ENCODE assay signal across 20 cellular contexts in genomic region chr5:21181726-21182125, GRCh38.
A peak's percentile ranks its signal among the peaks of the same experiment; 100 is the strongest.
DNase-seq lines count a peak whose midpoint lies in the region; ATAC-seq and TF ChIP-seq lines count a peak whose summit lies in the region.
"Had no signal": no experiment of that assay in that cellular context is flagged by ENCODE, and none has a peak within 500 bp of the region (broad histone marks: within the 10 kb centered on the region; RNA-seq: fewer than 3 reads in every experiment).

No MANE protein-coding gene starts in this region.

- H3K4me3 ChIP-seq in smooth muscle cell: no peak overlapping the region
- H3K4me3 ChIP-seq: HAP-1, SJSA1 had no signal

- no peaks in the 10 kb centered on the region for H3K36me3 ChIP-seq in smooth muscle cell (ENCODE audit: low read depth)
- H3K36me3 ChIP-seq: HAP-1, SJSA1 had no signal

- no peak overlapping the region for H3K27ac ChIP-seq in smooth muscle cell (ENCODE audit: low read depth)
- H3K27ac ChIP-seq: HL-60, SJSA1 had no signal

- ATAC-seq in GM18867 (IDR thresholded peaks at IDR 0.05; ENCODE audit: unreplicated experiment) (no peak), GM21367 (IDR thresholded peaks at IDR 0.05; ENCODE audit: unreplicated experiment) (no peak), SK-N-SH treated with all-trans-retinoic acid at 6 μM for 48 hours (no peak)
- ATAC-seq: Right ventricle myocardium inferior had no signal

- no peaks in the 10 kb centered on the region for H3K79me2 ChIP-seq in smooth muscle cell (ENCODE audit: low read depth)

- no peaks in the 10 kb centered on the region for H4K20me1 ChIP-seq in smooth muscle cell (ENCODE audit: low read depth)

- H3K4me1 ChIP-seq in smooth muscle cell (ENCODE audit: low read depth): no peaks in the 10 kb centered on the region
- H3K4me1 ChIP-seq: HAP-1, SJSA1 had no signal

- no peak overlapping the region for H2AFZ ChIP-seq in smooth muscle cell (ENCODE audit: low read depth)

- H3K27me3 ChIP-seq in smooth muscle cell (ENCODE audit: low read depth): no peaks in the 10 kb centered on the region
- H3K27me3 ChIP-seq: SJSA1 had no signal

- H3F3A ChIP-seq in smooth muscle cell (ENCODE audit: low read depth): no peaks in the 10 kb centered on the region

- no peaks in the 10 kb centered on the region for H3K9me3 ChIP-seq in smooth muscle cell (replicated peaks; ENCODE audit: low read depth)
- H3K9me3 ChIP-seq: HAP-1, SJSA1 had no signal

- H3K4me2 ChIP-seq in smooth muscle cell: no peak overlapping the region

- DNase-seq in NCI-H69 (lab: John Stamatoyannopoulos, UW) (peak; percentile 21), dermis blood vessel endothelial cell (peak; percentile 83), mucosa of gallbladder (ENCODE audit: low spot score) (peak; percentile 13), smooth muscle cell (lab: John Stamatoyannopoulos, UW; ENCODE audit: unreplicated experiment) (no peak)
- DNase-seq: CD4-positive, CD25-positive, alpha-beta regulatory T cell; DMS79; KG1; NCI-H1092 treated with DMSO at 0.1 percent for 48 hours; NCI-H146; NCI-H2029; NCI-H226; NCI-H510A treated with DMSO at 0.1 percent for 48 hours; OCI-M1 had no signal

- TF ChIP-seq CTCF in smooth muscle cell (IDR thresholded peaks at IDR 0.05; ENCODE audit: borderline replicate concordance, insufficient read depth, poor library complexity, severe bottlenecking): no peak

- no peak overlapping the region for H3K9ac ChIP-seq in smooth muscle cell (ENCODE audit: low read depth)

- WGBS in smooth muscle cell (ENCODE audit: low lambda C conversion rate): 95% methylated on average over 3 of the region's 3 CpGs

TF ChIP-seq in SK-N-SH treated with all-trans-retinoic acid at 6 μM for 48 hours, 23 proteins besides CTCF, POLR2A, EP300 and RAD21:
- TF ChIP-seq CREB5 (CRISPR knock-in tag; IDR thresholded peaks at IDR 0.05; ENCODE audit: low read depth) (no peak), POU6F1 (CRISPR knock-in tag; IDR thresholded peaks at IDR 0.05; ENCODE audit: borderline replicate concordance, low read depth) (no peak)
TF ChIP-seq in SK-N-SH treated with all-trans-retinoic acid at 6 μM for 48 hours: peak in this region for 0.
